Comparison of ENCODE assay signal across 24 cellular contexts in the genomic region with DNA sequence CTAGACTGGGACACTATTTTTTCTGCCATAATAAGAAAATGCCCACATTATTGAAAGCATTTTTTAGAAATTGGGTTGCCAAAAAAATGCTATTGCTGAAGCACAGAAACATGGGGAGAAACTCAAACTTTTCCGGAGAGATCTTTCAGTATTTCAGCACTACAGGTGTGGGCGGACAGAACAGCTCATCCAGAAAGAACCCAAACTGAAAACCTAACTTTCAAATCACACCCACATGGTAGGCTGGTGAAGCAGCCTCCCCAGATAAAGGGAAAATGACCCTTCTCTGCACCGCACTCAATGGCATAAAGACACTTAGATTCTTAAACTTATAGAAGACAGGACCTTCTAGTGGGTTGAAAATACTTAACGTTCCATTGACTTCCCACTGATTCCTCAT.
"Had no signal": no experiment of that assay in that cellular context is flagged by ENCODE, and none has a peak within 500 bp of the region (broad histone marks: within the 10 kb centered on the region; RNA-seq: fewer than 3 reads in every experiment).

No MANE protein-coding gene starts in this region.

- H3K27ac Mint-ChIP-seq: activated CD4-positive, alpha-beta T cell treated with anti-CD3 and anti-CD28 coated beads, Interleukin-2, amount 10 ng/mL, durations not matched to agents 7 days and 5 days; activated naive CD8-positive, alpha-beta T cell; naive B cell; neural progenitor cell; T-helper 17 cell; WTC11 had no signal

- H3K27me3 ChIP-seq: testis, upper lobe of right lung had no signal

- H3K36me3 Mint-ChIP-seq: activated naive CD8-positive, alpha-beta T cell; neural progenitor cell; WTC11 had no signal

- ATAC-seq: left lung, T-helper 17 cell, upper lobe of right lung, WTC11 had no signal

- H3K36me3 ChIP-seq: esophagus squamous epithelium, left lung, neural progenitor cell, upper lobe of right lung had no signal

- H2AFZ ChIP-seq: neural progenitor cell, parathyroid adenoma had no signal

- H3K4me3 Mint-ChIP-seq: activated CD4-positive, alpha-beta T cell treated with anti-CD3 and anti-CD28 coated beads, Interleukin-2, amount 10 ng/mL, durations not matched to agents 7 days and 5 days; activated naive CD8-positive, alpha-beta T cell; naive B cell; neural progenitor cell; T-helper 17 cell; WTC11 had no signal

- H3K9ac ChIP-seq: neural progenitor cell, parathyroid adenoma had no signal

- H3K4me1 ChIP-seq: neural progenitor cell, upper lobe of right lung had no signal

- DNase-seq: activated CD4-positive, alpha-beta T cell treated with anti-CD3 and anti-CD28 coated beads, Interleukin-2, amount 10 ng/mL, durations not matched to agents 7 days and 5 days; activated CD8-positive, alpha-beta memory T cell treated with anti-CD3 and anti-CD28 coated beads, Interleukin-2, amount 50 U/mL, for 48 hours; activated effector memory CD4-positive, alpha-beta T cell treated with anti-CD3 and anti-CD28 coated beads, Interleukin-2, amount 50 U/mL, for 16 hours; cortex of kidney; effector CD4-positive, alpha-beta T cell; esophagus squamous epithelium; hippocampal formation; left lung; mammary epithelial cell; naive B cell; retina; RPMI8226; SIG-M5; stimulated activated naive CD4-positive, alpha-beta T cell; T-helper 17 cell; testis; upper lobe of right lung had no signal

- H3K27ac ChIP-seq: esophagus squamous epithelium, left lung, neural progenitor cell, parathyroid adenoma, testis, upper lobe of right lung had no signal

- H3K4me2 ChIP-seq: neural progenitor cell had no signal

- FAIRE-seq: endothelial cell of umbilical vein, keratinocyte, TTC549 had no signal

- H3K9me3 ChIP-seq: esophagus squamous epithelium, left lung, testis, upper lobe of right lung had no signal

- H3K9me3 Mint-ChIP-seq: activated CD4-positive, alpha-beta T cell treated with anti-CD3 and anti-CD28 coated beads, Interleukin-2, amount 10 ng/mL, durations not matched to agents 7 days and 5 days; WTC11 had no signal

- H3K4me3 ChIP-seq: esophagus squamous epithelium, left lung, neural progenitor cell, testis, upper lobe of right lung had no signal

- H3K79me2 ChIP-seq: parathyroid adenoma had no signal
